ENCODE assay signal across 19 cellular contexts in the genomic region with DNA sequence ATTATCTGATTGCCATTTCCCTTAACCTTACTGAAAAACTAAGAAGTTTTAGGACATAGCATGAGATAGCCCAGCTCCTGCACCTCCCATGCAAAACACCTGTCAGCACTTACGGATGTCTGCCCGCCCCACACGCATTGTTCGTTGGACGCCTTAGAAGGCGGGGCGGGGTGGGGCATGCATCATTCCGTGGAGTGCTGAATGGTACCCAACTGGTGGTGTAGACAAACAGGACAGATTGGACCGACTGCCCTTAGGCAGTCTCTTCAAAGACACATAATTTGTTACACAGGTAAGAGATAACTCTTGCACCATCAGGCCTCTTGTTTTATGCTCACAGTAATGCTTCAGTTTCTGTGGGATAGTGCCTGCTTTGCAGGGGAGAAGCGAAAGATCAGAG.
"Had no signal": no experiment of that assay in that cellular context is flagged by ENCODE, and none has a peak within 500 bp of the region (broad histone marks: within the 10 kb centered on the region; RNA-seq: fewer than 3 reads in every experiment).

No MANE protein-coding gene starts in this region.

- H3K27ac ChIP-seq: epithelial cell of prostate had no signal

- H3K9me3 Mint-ChIP-seq: activated naive CD4-positive, alpha-beta T cell treated with anti-CD3 and anti-CD28 coated beads, Interleukin-2, amount 10 ng/mL, durations not matched to agents 7 days and 5 days; activated T-cell treated with anti-CD3 and anti-CD28 coated beads, Interleukin-2, amount 50 U/mL, for 72 hours; T-helper 1 cell treated with Interleukin-12 subunit alpha and Interleukin-12 subunit beta and Interleukin-4 antibody, amounts not matched to agents 30 μg/mL and 1 μg/mL, for 36 hours had no signal

- H3K27ac Mint-ChIP-seq: activated naive CD4-positive, alpha-beta T cell treated with anti-CD3 and anti-CD28 coated beads, Interleukin-2, amount 10 ng/mL, durations not matched to agents 7 days and 5 days; activated T-cell treated with anti-CD3 and anti-CD28 coated beads, Interleukin-2, amount 50 U/mL, for 72 hours; naive thymus-derived CD8-positive, alpha-beta T cell; T-helper 1 cell treated with Interleukin-12 subunit alpha and Interleukin-12 subunit beta and Interleukin-4 antibody, amounts not matched to agents 30 μg/mL and 1 μg/mL, for 36 hours; WTC11 had no signal

- H3K4me3 ChIP-seq: lung had no signal

- H3K4me1 Mint-ChIP-seq: activated naive CD4-positive, alpha-beta T cell treated with anti-CD3 and anti-CD28 coated beads, Interleukin-2, amount 10 ng/mL, durations not matched to agents 7 days and 5 days; endodermal cell; naive thymus-derived CD8-positive, alpha-beta T cell; WTC11 had no signal

- DNase-seq: activated CD4-positive, alpha-beta T cell treated with anti-CD3 and anti-CD28 coated beads, Interleukin-2, amount 50 U/mL, for 4 hours; activated effector memory CD4-positive, alpha-beta T cell treated with anti-CD3 and anti-CD28 coated beads, Interleukin-2, amount 50 U/mL, for 16 hours; activated naive CD4-positive, alpha-beta T cell treated with anti-CD3 and anti-CD28 coated beads, Interleukin-2, amount 10 ng/mL, durations not matched to agents 7 days and 5 days; activated T-cell treated with anti-CD3 and anti-CD28 coated beads, Interleukin-2, amount 50 U/mL, for 72 hours; amygdala; cerebellar nuclear complex; cortex of kidney; endodermal cell; foreskin fibroblast; naive thymus-derived CD8-positive, alpha-beta T cell; stimulated activated CD4-positive, alpha-beta T cell treated with anti-CD3 and anti-CD28 coated beads, Interleukin-12 subunit alpha, Interleukin-12 subunit beta, amount 100 ng/mL, for 4 hours; stimulated activated CD4-positive, alpha-beta T cell treated with anti-CD3 and anti-CD28 coated beads, Interleukin-4, amount 100 ng/mL, for 4 hours; stimulated activated naive CD8-positive, alpha-beta T cell treated with anti-CD3 and anti-CD28 coated beads, Interleukin-15, Interleukin-2, amounts not matched to agents 100 U/mL and 50 U/mL, for 24 hours; T1000 had no signal

- H3K36me3 Mint-ChIP-seq: activated naive CD4-positive, alpha-beta T cell treated with anti-CD3 and anti-CD28 coated beads, Interleukin-2, amount 10 ng/mL, durations not matched to agents 7 days and 5 days; naive thymus-derived CD8-positive, alpha-beta T cell; WTC11 had no signal

- FAIRE-seq: keratinocyte had no signal

- H3K4me3 Mint-ChIP-seq: activated naive CD4-positive, alpha-beta T cell treated with anti-CD3 and anti-CD28 coated beads, Interleukin-2, amount 10 ng/mL, durations not matched to agents 7 days and 5 days; activated T-cell treated with anti-CD3 and anti-CD28 coated beads, Interleukin-2, amount 50 U/mL, for 72 hours; endodermal cell; naive thymus-derived CD8-positive, alpha-beta T cell; T-helper 1 cell treated with Interleukin-12 subunit alpha and Interleukin-12 subunit beta and Interleukin-4 antibody, amounts not matched to agents 30 μg/mL and 1 μg/mL, for 36 hours; WTC11 had no signal

- ATAC-seq: activated T-cell treated with anti-CD3 and anti-CD28 coated beads, Interleukin-2, amount 50 U/mL, for 72 hours; naive thymus-derived CD8-positive, alpha-beta T cell; stimulated activated naive CD8-positive, alpha-beta T cell treated with anti-CD3 and anti-CD28 coated beads, Interleukin-15, Interleukin-2, amounts not matched to agents 100 U/mL and 50 U/mL, for 24 hours; WTC11 had no signal
